ENCODE assay signal across 18 cellular contexts in genomic region chr2:134257965-134258683, GRCh38. TPM values are rescaled to one million over a fixed set of nuclear protein-coding genes. Genes with fewer than 3 reads are reported as not detected.
DNase-seq lines count a peak whose midpoint lies in the region; ATAC-seq, FAIRE-seq and TF ChIP-seq lines count a peak whose summit lies in the region.
"Had no signal": no experiment of that assay in that cellular context is flagged by ENCODE, and none has a peak within 500 bp of the region (broad histone marks: within the 10 kb centered on the region; RNA-seq: fewer than 3 reads in every experiment).

No MANE protein-coding gene starts in this region.

- H3K27me3 ChIP-seq in left ventricle myocardium inferior (ENCODE audit: low read depth) (no peaks in the 10 kb centered on the region), OCI-LY1 (ENCODE audit: insufficient read depth, low read length) (no peaks in the 10 kb centered on the region), dorsolateral prefrontal cortex (no peaks in the 10 kb centered on the region)

- peaks cover 13% of the 10 kb centered on the region for H3F3A ChIP-seq in OCI-LY1 (ENCODE audit: insufficient read depth, low read length)

- H3K79me2 ChIP-seq in OCI-LY1 (ENCODE audit: insufficient read depth, low read length) = peaks cover 61% of the 10 kb centered on the region

- peak overlapping the region; percentile 85 for H3K27ac ChIP-seq in left ventricle myocardium inferior (replicated peaks)
- peak overlapping the region; percentile 98 for H3K27ac ChIP-seq in OCI-LY1 (ENCODE audit: low read depth, low read length, poor library complexity, severe bottlenecking)
- H3K27ac ChIP-seq in dorsolateral prefrontal cortex = peak overlapping the region in 58 of 59 donors; percentile 59 to 97 (median 89)
- peak overlapping the region; percentile 95 for H3K27ac ChIP-seq in substantia nigra (ENCODE audit: low read depth, low read length, poor library complexity, severe bottlenecking)

- H3K9ac ChIP-seq in OCI-LY1 (ENCODE audit: low read length) = peak overlapping the region; percentile 80

- intact Hi-C loops in left ventricle myocardium inferior (cut with micrococcal nuclease) (no loop called here), Right ventricle myocardium inferior (cut with DNase I) (loop anchor here (5.0 kb wide), 2 partner anchors 51 to 121 kb away; no protein-coding TSS in a partner anchor), dorsolateral prefrontal cortex (cut with DNase I) (loop anchor here (10.0 kb wide), 2 partner anchors 107 to 373 kb away; no protein-coding TSS in a partner anchor)

- H3K36me3 ChIP-seq in left ventricle myocardium inferior = peaks cover 7% of the 10 kb centered on the region
- peaks cover 5% of the 10 kb centered on the region; the same call in 1 of the 2 replicates for H3K36me3 ChIP-seq in OCI-LY1 (ENCODE audit: insufficient read depth, low read length)
- H3K36me3 ChIP-seq: prostate gland, thoracic aorta had no signal

- H4K20me1 ChIP-seq in OCI-LY1 (ENCODE audit: insufficient read depth, low read length) = no peaks in the 10 kb centered on the region

- H3K4me2 ChIP-seq in OCI-LY1 (ENCODE audit: low read length) = peak overlapping the region; percentile 77

- TF ChIP-seq CTCF in left ventricle myocardium inferior (IDR thresholded peaks at IDR 0.05; ENCODE audit: borderline replicate concordance) (no peak), OCI-LY1 (IDR thresholded peaks at IDR 0.05; ENCODE audit: low read length) (no peak), dorsolateral prefrontal cortex (IDR thresholded peaks at IDR 0.05 in 54 of 56, conservative IDR thresholded peaks at IDR 0.05 in 2 of 56; ENCODE audit: low read depth in 1 of 56, partially characterized antibody in 56 of 56) (no peak)

- ATAC-seq in Right ventricle myocardium inferior (no peak), GM19397 (IDR thresholded peaks at IDR 0.05; ENCODE audit: unreplicated experiment) (no peak)
- ATAC-seq: HCT116 had no signal

- FAIRE-seq in HTR-8/SVneo (lab: Jason Lieb, UNC) = no peak
- FAIRE-seq: islet of Langerhans had no signal

- H3K4me1 ChIP-seq in left ventricle myocardium inferior = peaks cover 82% of the 10 kb centered on the region
- H3K4me1 ChIP-seq in OCI-LY1 (ENCODE audit: insufficient read depth, low read length, severe bottlenecking) = peaks cover 98% of the 10 kb centered on the region

- no peaks in the 10 kb centered on the region for H3K9me2 ChIP-seq in OCI-LY1 (ENCODE audit: low read depth, low read length)

- H3K9me3 ChIP-seq in left ventricle myocardium inferior (replicated peaks) = no peaks in the 10 kb centered on the region
- no peaks in the 10 kb centered on the region for H3K9me3 ChIP-seq in OCI-LY1 (ENCODE audit: low read length)
- H3K9me3 ChIP-seq: prostate gland, thoracic aorta had no signal

- DNase-seq in left ventricle myocardium inferior (no peak), Right ventricle myocardium inferior (ENCODE audit: missing footprints) (no peak), dorsolateral prefrontal cortex (no peak), substantia nigra (lab: John Stamatoyannopoulos, UW) (no peak), hepatic stellate cell (ENCODE audit: low spot score) (no peak), HTR-8/SVneo (ENCODE audit: insufficient read length, low spot score) (no peak)
- DNase-seq: cerebellar nuclear complex, DMS79 treated with DMSO at 0.1 percent for 48 hours, NCI-H187, NCI-H510A treated with DMSO at 0.1 percent for 48 hours, RPMI8226, T1000 had no signal

- H3K4me3 ChIP-seq in left ventricle myocardium inferior (no peak overlapping the region), OCI-LY1 (ENCODE audit: low read depth, low read length, poor library complexity, severe bottlenecking) (peak overlapping the region; percentile 68), dorsolateral prefrontal cortex (peak overlapping the region in 2 of 59 donors; percentile 9 to 28)
- H3K4me3 ChIP-seq: prostate gland, thoracic aorta had no signal

- H2AFZ ChIP-seq in OCI-LY1 (ENCODE audit: low read length) = no peak overlapping the region

RNA-seq across cellular contexts. Expression of gene MGAT5, which starts 4.3 kb away (rescaled TPM):
- total RNA-seq in left ventricle myocardium inferior = 98.7 TPM
- 92.3 TPM for total RNA-seq in Right ventricle myocardium inferior
- total RNA-seq in dorsolateral prefrontal cortex = 10 to 100 TPM; 58.2 to 97.2 (median 74.5) TPM
